In genomic region chr12:4943938-4944284, GRCh38 we compare ENCODE assay signal across 16 cellular contexts.
A peak's percentile ranks its signal among the peaks of the same experiment; 100 is the strongest.
DNase-seq lines count a peak whose midpoint lies in the region; ATAC-seq lines count a peak whose summit lies in the region.
"Had no signal": no experiment of that assay in that cellular context is flagged by ENCODE, and none has a peak within 500 bp of the region (broad histone marks: within the 10 kb centered on the region; RNA-seq: fewer than 3 reads in every experiment).

No MANE protein-coding gene starts in this region.

- ATAC-seq in GM18909 (IDR thresholded peaks at IDR 0.05; ENCODE audit: poor library complexity, unreplicated experiment) (peak; percentile 32), GM21717 (IDR thresholded peaks at IDR 0.05; ENCODE audit: unreplicated experiment) (peak; percentile 19), HG03103 (IDR thresholded peaks at IDR 0.05; ENCODE audit: low read depth, unreplicated experiment) (peak; percentile 22), HG03045 (IDR thresholded peaks at IDR 0.05; ENCODE audit: unreplicated experiment) (no peak)
- ATAC-seq: activated T-cell treated with anti-CD3 and anti-CD28 coated beads, Interleukin-2, amount 50 U/mL, for 4 hours had no signal

- H3K4me1 Mint-ChIP-seq in activated T-cell treated with anti-CD3 and anti-CD28 coated beads, Interleukin-2, amount 50 U/mL, for 24 hours (ENCODE audit: low read depth): no peaks in the 10 kb centered on the region
- H3K4me1 Mint-ChIP-seq: activated CD4-positive, alpha-beta T cell treated with anti-CD3 and anti-CD28 coated beads, Interleukin-2, amount 10 ng/mL, durations not matched to agents 7 days and 5 days had no signal

- no peaks in the 10 kb centered on the region for H3K9me3 Mint-ChIP-seq in activated T-cell treated with anti-CD3 and anti-CD28 coated beads, Interleukin-2, amount 50 U/mL, for 24 hours
- H3K9me3 Mint-ChIP-seq: activated CD4-positive, alpha-beta T cell treated with anti-CD3 and anti-CD28 coated beads, Interleukin-2, amount 10 ng/mL, durations not matched to agents 7 days and 5 days; activated naive CD8-positive, alpha-beta T cell treated with anti-CD3 and anti-CD28 coated beads, Interleukin-2, amount 10 ng/mL, durations not matched to agents 7 days and 5 days; activated T-cell treated with anti-CD3 and anti-CD28 coated beads, Interleukin-2, amount 50 U/mL, for 4 hours had no signal

- DNase-seq in UCSD-AML1 (lab: John Stamatoyannopoulos, UW; ENCODE audit: unreplicated experiment): peak; percentile 28
- no peak for DNase-seq in activated T-cell treated with anti-CD3 and anti-CD28 coated beads, Interleukin-2, amount 50 U/mL, for 24 hours
- DNase-seq in stimulated activated naive CD4-positive, alpha-beta T cell treated with Interleukin-2 at 50 U/mL for 16 hours (lab: John Stamatoyannopoulos, UW): no peak
- DNase-seq in SHP77 treated with DMSO at 0.1 percent for 48 hours (lab: John Stamatoyannopoulos, UW): no peak
- DNase-seq: activated CD4-positive, alpha-beta T cell treated with anti-CD3 and anti-CD28 coated beads, Interleukin-2, amount 10 ng/mL, durations not matched to agents 7 days and 5 days; activated naive CD8-positive, alpha-beta T cell treated with anti-CD3 and anti-CD28 coated beads, Interleukin-2, amount 10 ng/mL, durations not matched to agents 7 days and 5 days; activated T-cell treated with anti-CD3 and anti-CD28 coated beads, Interleukin-2, amount 50 U/mL, for 4 hours; head of caudate nucleus; mesenchymal stem cell; NCI-H510A treated with DMSO at 0.1 percent for 48 hours; OCI-M1; retina had no signal

- H3K4me3 Mint-ChIP-seq in activated T-cell treated with anti-CD3 and anti-CD28 coated beads, Interleukin-2, amount 50 U/mL, for 24 hours: no peak overlapping the region
- H3K4me3 Mint-ChIP-seq: activated CD4-positive, alpha-beta T cell treated with anti-CD3 and anti-CD28 coated beads, Interleukin-2, amount 10 ng/mL, durations not matched to agents 7 days and 5 days; activated naive CD8-positive, alpha-beta T cell treated with anti-CD3 and anti-CD28 coated beads, Interleukin-2, amount 10 ng/mL, durations not matched to agents 7 days and 5 days; activated T-cell treated with anti-CD3 and anti-CD28 coated beads, Interleukin-2, amount 50 U/mL, for 4 hours had no signal

- H3K27me3 Mint-ChIP-seq in activated T-cell treated with anti-CD3 and anti-CD28 coated beads, Interleukin-2, amount 50 U/mL, for 24 hours: peaks cover 4% of the 10 kb centered on the region
- H3K27me3 Mint-ChIP-seq: activated CD4-positive, alpha-beta T cell treated with anti-CD3 and anti-CD28 coated beads, Interleukin-2, amount 10 ng/mL, durations not matched to agents 7 days and 5 days had no signal

- H3K36me3 Mint-ChIP-seq in activated T-cell treated with anti-CD3 and anti-CD28 coated beads, Interleukin-2, amount 50 U/mL, for 24 hours (ENCODE audit: low read depth): no peaks in the 10 kb centered on the region
- H3K36me3 Mint-ChIP-seq: activated naive CD8-positive, alpha-beta T cell treated with anti-CD3 and anti-CD28 coated beads, Interleukin-2, amount 10 ng/mL, durations not matched to agents 7 days and 5 days had no signal

- no peak overlapping the region for H3K27ac Mint-ChIP-seq in activated T-cell treated with anti-CD3 and anti-CD28 coated beads, Interleukin-2, amount 50 U/mL, for 24 hours
- H3K27ac Mint-ChIP-seq: activated CD4-positive, alpha-beta T cell treated with anti-CD3 and anti-CD28 coated beads, Interleukin-2, amount 10 ng/mL, durations not matched to agents 7 days and 5 days; activated naive CD8-positive, alpha-beta T cell treated with anti-CD3 and anti-CD28 coated beads, Interleukin-2, amount 10 ng/mL, durations not matched to agents 7 days and 5 days had no signal
